In genomic region chr5:37109338-37109737, GRCh38 we compare ENCODE assay signal across 27 cellular contexts.
"Had no signal": no experiment of that assay in that cellular context is flagged by ENCODE, and none has a peak within 500 bp of the region (broad histone marks: within the 10 kb centered on the region; RNA-seq: fewer than 3 reads in every experiment).

No MANE protein-coding gene starts in this region.

- H3K79me2 ChIP-seq: parathyroid adenoma had no signal

- H3K4me3 ChIP-seq: gastrocnemius medialis, lung, neural progenitor cell, right atrium auricular region, smooth muscle cell, stomach, testis, tibial nerve, upper lobe of right lung, uterus had no signal

- DNase-seq: effector CD8-positive, alpha-beta T cell; endodermal cell; foreskin fibroblast; gastrocnemius medialis; head of caudate nucleus; naive B cell; stimulated activated CD4-positive, alpha-beta T cell treated with anti-CD3 and anti-CD28 coated beads, Interleukin-12 subunit alpha, Interleukin-12 subunit beta, amount 100 ng/mL, for 4 hours; stimulated activated CD4-positive, alpha-beta T cell treated with anti-CD3 and anti-CD28 coated beads, Interleukin-1b, Interleukin-23, amount 100 ng/mL, for 48 hours; stimulated activated CD4-positive, alpha-beta T cell treated with anti-CD3 and anti-CD28 coated beads, Interleukin-4, amount 100 ng/mL, for 1 hour; stimulated activated CD8-positive, alpha-beta memory T cell treated with anti-CD3 and anti-CD28 coated beads, Interleukin-4, amount 100 ng/mL, for 48 hours; stimulated activated naive CD4-positive, alpha-beta T cell treated with Interleukin-2 at 50 U/mL for 16 hours; stomach; testis; upper lobe of right lung; uterus had no signal

- FAIRE-seq: colon, keratinocyte had no signal

- H2AFZ ChIP-seq: neural progenitor cell, parathyroid adenoma had no signal

- H3K4me1 ChIP-seq: gastrocnemius medialis, neural progenitor cell, parathyroid adenoma, right atrium auricular region, stomach, testis, tibial nerve, upper lobe of right lung, uterus had no signal

- H3K36me3 ChIP-seq: uterus had no signal

- H3K27me3 ChIP-seq: gastrocnemius medialis, neural progenitor cell, right atrium auricular region, stomach, testis, tibial nerve, upper lobe of right lung, uterus had no signal

- H3K4me2 ChIP-seq: neural progenitor cell, smooth muscle cell had no signal

- H3K9me3 ChIP-seq: gastrocnemius medialis, right atrium auricular region, stomach, testis, upper lobe of right lung, uterus had no signal

- H3K9ac ChIP-seq: neural progenitor cell, parathyroid adenoma had no signal

- H3K27ac ChIP-seq: epithelial cell of prostate, gastrocnemius medialis, neural progenitor cell, parathyroid adenoma, right atrium auricular region, stomach, testis, tibial nerve, upper lobe of right lung, uterus had no signal

- ATAC-seq: esophagus mucosa, gastrocnemius medialis, left lobe of liver, sciatic nerve, upper lobe of right lung had no signal
